16 cellular contexts compared by ENCODE assay signal in genomic region chr3:180362081-180362480, GRCh38.
"Had no signal": no experiment of that assay in that cellular context is flagged by ENCODE, and none has a peak within 500 bp of the region (broad histone marks: within the 10 kb centered on the region; RNA-seq: fewer than 3 reads in every experiment).

No MANE protein-coding gene starts in this region.

- FAIRE-seq: keratinocyte, small intestine had no signal

- DNase-seq: colonic mucosa; dermis blood vessel endothelial cell; glutamatergic neuron; left ventricle myocardium inferior; lower lobe of right lung; natural killer cell; right cardiac atrium; small intestine; stimulated activated CD4-positive, alpha-beta T cell treated with anti-CD3 and anti-CD28 coated beads, Interleukin-12 subunit alpha, Interleukin-12 subunit beta, amount 100 ng/mL, for 4 hours; stimulated activated naive CD4-positive, alpha-beta T cell; stomach; substantia nigra; trophoblast cell had no signal

- H3K4me3 ChIP-seq: colonic mucosa, gastroesophageal sphincter, left ventricle myocardium inferior, lower lobe of right lung, stomach, thoracic aorta had no signal
